19 cellular contexts compared by ENCODE assay signal in the genomic region with DNA sequence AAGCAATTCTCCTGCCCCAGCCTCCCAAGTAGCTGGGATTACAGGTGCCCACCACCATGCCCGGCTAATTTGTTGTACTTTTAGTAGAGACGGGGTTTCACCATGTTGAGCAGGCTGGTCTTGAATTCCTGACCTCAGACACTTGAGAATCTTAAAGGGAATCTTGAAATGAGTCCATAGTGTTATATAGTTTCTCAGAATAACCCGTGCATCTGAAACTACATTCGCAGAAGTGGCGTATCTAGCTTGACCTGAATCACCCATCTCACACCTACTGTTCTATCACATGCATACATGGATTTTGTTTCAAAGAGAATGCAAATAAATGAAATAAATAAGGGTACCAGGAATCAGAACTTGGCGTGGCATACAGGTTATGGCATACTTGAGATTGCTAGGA.
"Had no signal": no experiment of that assay in that cellular context is flagged by ENCODE, and none has a peak within 500 bp of the region (broad histone marks: within the 10 kb centered on the region; RNA-seq: fewer than 3 reads in every experiment).

No MANE protein-coding gene starts in this region.

- H3K27me3 Mint-ChIP-seq: IgD-negative memory B cell had no signal

- H3K4me3 Mint-ChIP-seq: IgD-negative memory B cell had no signal

- DNase-seq: Kasumi-1, MM.1S, NCI-H1092 treated with DMSO at 0.1 percent for 48 hours, NCI-H1436, NCI-H187, NCI-H2029, NCI-H2081 treated with DMSO at 0.1 percent for 48 hours, NCI-H2171, NCI-H226, NCI-H446, NCI-H510A, NCI-H524 treated with DMSO at 0.1 percent for 48 hours, NCI-H69, NCI-H774, Right ventricle myocardium superior, RPMI8226, SIG-M5 had no signal

- ATAC-seq: K562 had no signal
